8 cellular contexts compared by ENCODE assay signal in genomic region chr5:115542076-115542475, GRCh38. TPM values are rescaled to one million over a fixed set of nuclear protein-coding genes. Genes with fewer than 3 reads are reported as not detected.
DNase-seq lines count a peak whose midpoint lies in the region; ATAC-seq, FAIRE-seq and TF ChIP-seq lines count a peak whose summit lies in the region.

No MANE protein-coding gene starts in this region.

- CTCF ChIA-PET in Panc1 (lab: Charles Lee): no interaction called here

- H3K9me3 ChIP-seq in Panc1 (ENCODE audit: control insufficient read depth, insufficient read depth, low read depth, low read length): peaks cover 4% of the 10 kb centered on the region; the same call in 1 of the 2 replicates

- H3K27me3 ChIP-seq in Panc1 (ENCODE audit: control insufficient read depth, insufficient read depth, low read length): no peaks in the 10 kb centered on the region

- intact Hi-C loops in Panc1 (cut with micrococcal nuclease; ENCODE audit: unreplicated experiment): no loop called here

- no peak for TF ChIP-seq CTCF in Panc1 (IDR thresholded peaks at IDR 0.05)

- ATAC-seq in Panc1 (no peak), HG02571 (IDR thresholded peaks at IDR 0.05; ENCODE audit: unreplicated experiment) (no peak), HG02852 (IDR thresholded peaks at IDR 0.05; ENCODE audit: unreplicated experiment) (no peak), GM18498 (IDR thresholded peaks at IDR 0.05; ENCODE audit: unreplicated experiment) (no peak)

- TF ChIP-seq POLR2A in GM12891 (IDR thresholded peaks at IDR 0.05; ENCODE audit: low read depth, low read length): no peak
- TF ChIP-seq POLR2A in erythroblast (IDR thresholded peaks at IDR 0.05; ENCODE audit: low read length): no peak

- BruUV-seq in Panc1 (replicated peaks; lab: Mats Ljungman, UMichigan): no TSS peak

- POLR2A ChIA-PET in Panc1 (lab: Charles Lee): no interaction called here

- H3K27ac ChIP-seq in Panc1 (ENCODE audit: low read length): no peak overlapping the region; the same call in 1 of the 2 replicates

- peaks cover 18% of the 10 kb centered on the region for H3K36me3 ChIP-seq in Panc1 (ENCODE audit: control insufficient read depth, insufficient read depth, low read length)

- H3K4me1 ChIP-seq in Panc1 (ENCODE audit: control insufficient read depth, insufficient read depth, low read length): peaks cover 22% of the 10 kb centered on the region

- no peak for DNase-seq in GM12891 (ENCODE audit: insufficient read length, low spot score)
- DNase-seq in Panc1 (ENCODE audit: low read depth, low spot score): no peak
- peak; percentile 8 to 32 for DNase-seq in erythroblast (lab: John Stamatoyannopoulos, UW)
- DNase-seq in skeletal muscle cell (ENCODE audit: low read depth): no peak
- DNase-seq in NCI-H146 (lab: John Stamatoyannopoulos, UW): no peak

- in situ Hi-C loops in Panc1 (cut with HindIII; ENCODE audit: low pct_unique_long_range_greater_than_20kb, low sequenced_read_pairs): no loop called here

- FAIRE-seq in GM12891 (lab: Jason Lieb, UNC): peak; percentile 26

- H3K4me3 ChIP-seq in Panc1 (ENCODE audit: low read depth in 2 of 2, low read length in 2 of 2) (peak overlapping the region; percentile 85 to 92), skeletal muscle cell (ENCODE audit: low read depth, low read length) (peak overlapping the region; percentile 87)

TF ChIP-seq in GM12891, 5 proteins besides CTCF, POLR2A, EP300 and RAD21:
- TF ChIP-seq PAX5 (IDR thresholded peaks at IDR 0.05; ENCODE audit: insufficient read depth, low read length, severe bottlenecking) (no peak), SPI1 (IDR thresholded peaks at IDR 0.05; ENCODE audit: low read depth, low read length) (no peak), POU2F2 (IDR thresholded peaks at IDR 0.05; ENCODE audit: low read depth, low read length) (no peak), TAF1 (IDR thresholded peaks at IDR 0.05; ENCODE audit: low read depth, low read length) (no peak), POLR2AphosphoS5 (IDR thresholded peaks at IDR 0.05; ENCODE audit: low read depth, low read length) (no peak)

RNA-seq across cellular contexts. Expression of gene FEM1C, which starts 2.5 kb away (rescaled TPM):
- polyA plus RNA-seq in GM12891 (2012; ENCODE audit: low read depth, missing spikeins): 6.6 TPM
- 10.4 TPM for total RNA-seq in Panc1 (2021; ENCODE audit: unreplicated experiment)
- 3.0 TPM for polyA plus RNA-seq in Panc1 (2012; ENCODE audit: insufficient read length)

Comparison
In these comparisons a context has a peak if more than half of its experiments do, and no peak if none do; other contexts are left out.
1. DNase-seq: peak in erythroblast (2 of 2); none in GM12891 (single experiment), Panc1 (single experiment), skeletal muscle cell (single experiment) and NCI-H146 (single experiment).